In the genomic region with DNA sequence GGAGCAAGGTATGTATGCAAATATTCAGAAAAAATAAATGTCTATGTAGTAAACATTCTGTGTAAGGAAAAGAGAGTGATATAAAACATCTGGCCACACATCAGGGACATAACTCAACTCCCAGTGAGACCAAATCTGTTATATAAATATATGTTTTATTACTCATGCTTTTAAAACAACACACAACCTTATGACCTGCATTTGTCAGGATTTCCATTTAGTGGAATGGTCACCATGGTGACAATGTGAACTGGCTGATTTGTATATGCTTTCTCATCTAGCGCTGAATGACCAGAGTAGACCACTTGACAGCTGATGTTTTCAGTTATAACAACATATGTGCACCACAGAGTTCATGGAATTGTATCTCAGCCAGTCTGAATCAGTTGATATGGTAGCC, we compare ENCODE assay signal across 15 cellular contexts.
A peak's percentile ranks its signal among the peaks of the same experiment; 100 is the strongest.
DNase-seq lines count a peak whose midpoint lies in the region; ATAC-seq, FAIRE-seq and TF ChIP-seq lines count a peak whose summit lies in the region.
"Had no signal": no experiment of that assay in that cellular context is flagged by ENCODE, and none has a peak within 500 bp of the region (broad histone marks: within the 10 kb centered on the region; RNA-seq: fewer than 3 reads in every experiment).

No MANE protein-coding gene starts in this region.

- no peaks in the 10 kb centered on the region for H4K20me1 ChIP-seq in osteoblast (ENCODE audit: insufficient read depth, low read length)

- DNase-seq in HCEC 1CT (peak; percentile 95), Panc1 (ENCODE audit: low read depth, low spot score) (peak; percentile 96), osteoblast (ENCODE audit: insufficient read length, low spot score, missing footprints) (peak; percentile 70), gastrocnemius medialis (no peak), epidermal melanocyte (ENCODE audit: insufficient read length, low spot score) (no peak)
- no peak for DNase-seq in stimulated activated CD4-positive, alpha-beta T cell treated with anti-CD3 and anti-CD28 coated beads, Interleukin-1b, Interleukin-23, amount 100 ng/mL, for 48 hours
- DNase-seq in activated CD4-positive, alpha-beta T cell treated with anti-CD3 and anti-CD28 coated beads for 48 hours, result no peak
- DNase-seq: activated CD8-positive, alpha-beta memory T cell treated with anti-CD3 and anti-CD28 coated beads, Interleukin-2, amount 50 U/mL, for 4 hours; CD8-positive, alpha-beta memory T cell; left ventricle myocardium inferior; NCI-H1417 treated with DMSO at 0.1 percent for 48 hours; SHP77 treated with DMSO at 0.1 percent for 48 hours had no signal

- intact Hi-C loops in Panc1 (cut with micrococcal nuclease; ENCODE audit: unreplicated experiment), result no loop called here
- intact Hi-C loops in gastrocnemius medialis (cut with DNase I; ENCODE audit: low total_unique reads), result no loop called here

- H3K4me3 ChIP-seq in Panc1 (ENCODE audit: low read depth in 2 of 2, low read length in 2 of 2) (no peak overlapping the region), osteoblast (ENCODE audit: insufficient read depth, low read length) (no peak overlapping the region), gastrocnemius medialis (no peak overlapping the region)
- H3K4me3 ChIP-seq: left ventricle myocardium inferior, skin epidermis had no signal

- peak; percentile 66; the same call in 1 of the 2 replicates for ATAC-seq in Panc1
- no peak for ATAC-seq in gastrocnemius medialis
- ATAC-seq: activated naive CD4-positive, alpha-beta T cell treated with anti-CD3 and anti-CD28 coated beads, Interleukin-2, amount 50 U/mL, for 72 hours had no signal

- H3K4me1 ChIP-seq in Panc1 (ENCODE audit: control insufficient read depth, insufficient read depth, low read length) (no peaks in the 10 kb centered on the region), osteoblast (ENCODE audit: insufficient read depth, low read length) (peaks cover 9% of the 10 kb centered on the region), gastrocnemius medialis (no peaks in the 10 kb centered on the region)
- H3K4me1 ChIP-seq: left ventricle myocardium inferior had no signal

- peak overlapping the region; percentile 61 for H3K4me2 ChIP-seq in osteoblast (ENCODE audit: insufficient read depth, low read length)

- H3K79me2 ChIP-seq in osteoblast (ENCODE audit: insufficient read depth, low read length), result no peaks in the 10 kb centered on the region

- FAIRE-seq in endometrium (lab: Jason Lieb, UNC), result peak; percentile 68

- H3K36me3 ChIP-seq in Panc1 (ENCODE audit: control insufficient read depth, insufficient read depth, low read length) (no peaks in the 10 kb centered on the region), osteoblast (ENCODE audit: insufficient read depth, low read length) (no peaks in the 10 kb centered on the region), gastrocnemius medialis (no peaks in the 10 kb centered on the region)
- H3K36me3 ChIP-seq: left ventricle myocardium inferior had no signal

- POLR2A ChIA-PET in Panc1 (lab: Charles Lee), result interaction anchor here (0.6 kb wide), 1 partner anchor 70 kb away, joined by 3 read pairs; no protein-coding TSS in a partner anchor

- no peak overlapping the region for H2AFZ ChIP-seq in osteoblast (ENCODE audit: low read length)

- no TSS peak for BruUV-seq in Panc1 (replicated peaks; lab: Mats Ljungman, UMichigan)

- H3K27ac ChIP-seq in Panc1 (ENCODE audit: low read length), result no peak overlapping the region
- H3K27ac ChIP-seq in osteoblast (ENCODE audit: low read depth, low read length), result peak overlapping the region; percentile 57
- H3K27ac ChIP-seq in gastrocnemius medialis, result no peak overlapping the region
- H3K27ac ChIP-seq: left ventricle myocardium inferior, skin epidermis had no signal

- H3K27me3 ChIP-seq in Panc1 (ENCODE audit: control insufficient read depth, insufficient read depth, low read length), result no peaks in the 10 kb centered on the region
- no peaks in the 10 kb centered on the region for H3K27me3 ChIP-seq in osteoblast (ENCODE audit: insufficient read depth, low read length)
- no peaks in the 10 kb centered on the region for H3K27me3 ChIP-seq in gastrocnemius medialis

- CTCF ChIA-PET in Panc1 (lab: Charles Lee), result no interaction called here

- in situ Hi-C loops in Panc1 (cut with HindIII; ENCODE audit: low pct_unique_long_range_greater_than_20kb, low sequenced_read_pairs) (no loop called here), gastrocnemius medialis (cut with MboI; ENCODE audit: low sequenced_read_pairs in 4 of 4) (no loop called here)

- TF ChIP-seq POLR2A in gastrocnemius medialis (IDR thresholded peaks at IDR 0.05), result no peak

- TF ChIP-seq CTCF in Panc1 (IDR thresholded peaks at IDR 0.05) (no peak), osteoblast (IDR thresholded peaks at IDR 0.05; ENCODE audit: extremely low read depth, low read depth, low read length) (no peak), gastrocnemius medialis (IDR thresholded peaks at IDR 0.05 in 4 of 5, conservative IDR thresholded peaks at IDR 0.05 in 1 of 5) (no peak)

- H3K9me3 ChIP-seq in Panc1 (ENCODE audit: control insufficient read depth, insufficient read depth, low read depth, low read length) (no peaks in the 10 kb centered on the region), osteoblast (ENCODE audit: low read depth, low read length) (no peaks in the 10 kb centered on the region), gastrocnemius medialis (no peaks in the 10 kb centered on the region)

Comparison
In these comparisons a context has a peak if more than half of its experiments do, and no peak if none do; other contexts are left out.
1. DNase-seq: peak in HCEC 1CT (single experiment), Panc1 (single experiment) and osteoblast (single experiment); none in gastrocnemius medialis (0 of 2), stimulated activated CD4-positive, alpha-beta T cell treated with anti-CD3 and anti-CD28 coated beads, Interleukin-1b, Interleukin-23, amount 100 ng/mL, for 48 hours (single experiment), activated CD4-positive, alpha-beta T cell treated with anti-CD3 and anti-CD28 coated beads for 48 hours (single experiment) and epidermal melanocyte (single experiment).